16 cellular contexts compared by ENCODE assay signal in the genomic region with DNA sequence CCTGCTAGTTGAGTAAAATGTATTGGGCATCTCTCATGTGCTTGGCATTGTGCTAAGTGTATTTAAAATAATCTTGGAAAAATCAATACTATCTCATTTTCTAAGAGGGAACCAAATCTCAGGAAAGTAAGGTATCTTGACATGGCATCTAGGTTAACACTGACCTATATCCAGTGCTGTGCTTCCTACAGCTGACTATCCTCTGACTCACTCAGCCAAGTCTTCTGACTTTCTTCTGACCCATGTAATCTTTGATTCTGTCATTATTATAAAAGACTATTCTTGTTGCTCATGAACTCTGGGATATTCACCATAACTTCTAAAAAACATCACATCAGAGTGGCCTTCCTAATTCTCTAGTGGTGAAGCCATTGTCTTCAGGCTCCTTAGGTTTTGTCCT.
DNase-seq lines count a peak whose midpoint lies in the region; ATAC-seq, FAIRE-seq and TF ChIP-seq lines count a peak whose summit lies in the region.
"Had no signal": no experiment of that assay in that cellular context is flagged by ENCODE, and none has a peak within 500 bp of the region (broad histone marks: within the 10 kb centered on the region; RNA-seq: fewer than 3 reads in every experiment).

No MANE protein-coding gene starts in this region.

- ATAC-seq in activated T-cell treated with anti-CD3 and anti-CD28 coated beads, Interleukin-2, amount 50 U/mL, for 72 hours (replicated peaks in 1 of 2) = no peak

- H3K36me3 ChIP-seq in bronchial epithelial cell (ENCODE audit: control insufficient read depth, insufficient read depth, low read length) = no peaks in the 10 kb centered on the region
- H3K36me3 ChIP-seq: BLaER1, HAP-1 had no signal

- no peaks in the 10 kb centered on the region for H3K36me3 Mint-ChIP-seq in endothelial cell (ENCODE audit: low read depth, unreplicated experiment)
- H3K36me3 Mint-ChIP-seq in activated T-cell treated with anti-CD3 and anti-CD28 coated beads, Interleukin-2, amount 50 U/mL, for 72 hours (ENCODE audit: insufficient read depth in 2 of 2) = no peaks in the 10 kb centered on the region
- H3K36me3 Mint-ChIP-seq: CD8-positive, alpha-beta memory T cell had no signal

- DNase-seq in M059J (ENCODE audit: low read depth) (peak; percentile 32), RKO (ENCODE audit: low spot score) (peak; percentile 1), bronchial epithelial cell (ENCODE audit: low read depth) (peak; percentile 54), glomerular visceral epithelial cell (ENCODE audit: extremely low spot score) (peak; percentile 3), NCI-H1105 (lab: John Stamatoyannopoulos, UW) (no peak), NCI-H446 (lab: John Stamatoyannopoulos, UW) (no peak), endothelial cell (ENCODE audit: low spot score) (no peak)
- no peak for DNase-seq in activated T-cell treated with anti-CD3 and anti-CD28 coated beads, Interleukin-2, amount 50 U/mL, for 72 hours
- DNase-seq: 8988T; AML-193; CD8-positive, alpha-beta memory T cell; DMS53; GF-D8 had no signal

- H3K27me3 Mint-ChIP-seq in endothelial cell (ENCODE audit: unreplicated experiment) = peaks cover 4% of the 10 kb centered on the region
- no peaks in the 10 kb centered on the region for H3K27me3 Mint-ChIP-seq in activated T-cell treated with anti-CD3 and anti-CD28 coated beads, Interleukin-2, amount 50 U/mL, for 72 hours (ENCODE audit: low read depth)
- H3K27me3 Mint-ChIP-seq: CD8-positive, alpha-beta memory T cell had no signal

- no peaks in the 10 kb centered on the region for H3K4me1 Mint-ChIP-seq in endothelial cell (ENCODE audit: unreplicated experiment)
- H3K4me1 Mint-ChIP-seq in activated T-cell treated with anti-CD3 and anti-CD28 coated beads, Interleukin-2, amount 50 U/mL, for 72 hours (ENCODE audit: low read depth) = no peaks in the 10 kb centered on the region
- H3K4me1 Mint-ChIP-seq: CD8-positive, alpha-beta memory T cell had no signal

- no peak overlapping the region for H3K4me3 ChIP-seq in bronchial epithelial cell (ENCODE audit: low read depth, low read length)
- H3K4me3 ChIP-seq: BLaER1, HAP-1 had no signal

- H3K9me3 Mint-ChIP-seq in endothelial cell (ENCODE audit: unreplicated experiment) = no peaks in the 10 kb centered on the region
- peaks cover 9 to 11% of the 10 kb centered on the region in 2 donors for H3K9me3 Mint-ChIP-seq in activated T-cell treated with anti-CD3 and anti-CD28 coated beads, Interleukin-2, amount 50 U/mL, for 72 hours

- no peak overlapping the region for H3K4me3 Mint-ChIP-seq in endothelial cell (ENCODE audit: unreplicated experiment)
- no peak overlapping the region for H3K4me3 Mint-ChIP-seq in activated T-cell treated with anti-CD3 and anti-CD28 coated beads, Interleukin-2, amount 50 U/mL, for 72 hours
- H3K4me3 Mint-ChIP-seq: CD8-positive, alpha-beta memory T cell had no signal

- H3K27me3 ChIP-seq in bronchial epithelial cell (ENCODE audit: control insufficient read depth, insufficient read depth, low read length) = peaks cover 3% of the 10 kb centered on the region
- H3K27me3 ChIP-seq: BLaER1 had no signal

- no peak overlapping the region for H3K27ac Mint-ChIP-seq in endothelial cell (ENCODE audit: unreplicated experiment)
- no peak overlapping the region for H3K27ac Mint-ChIP-seq in activated T-cell treated with anti-CD3 and anti-CD28 coated beads, Interleukin-2, amount 50 U/mL, for 72 hours

- no peak for FAIRE-seq in bronchial epithelial cell (lab: Jason Lieb, UNC)
- FAIRE-seq: H1 had no signal

- TF ChIP-seq CTCF in bronchial epithelial cell (IDR thresholded peaks at IDR 0.05; ENCODE audit: insufficient read depth, low read length, severe bottlenecking) (no peak), endothelial cell (IDR thresholded peaks at IDR 0.05; ENCODE audit: unreplicated experiment) (no peak)

Comparison
In these comparisons a context has a peak if more than half of its experiments do, and no peak if none do; other contexts are left out.
1. DNase-seq: peak in M059J (single experiment), RKO (single experiment), bronchial epithelial cell (single experiment) and glomerular visceral epithelial cell (single experiment); none in NCI-H1105 (single experiment), NCI-H446 (0 of 2), endothelial cell (single experiment) and activated T-cell treated with anti-CD3 and anti-CD28 coated beads, Interleukin-2, amount 50 U/mL, for 72 hours (0 of 2).